18 cellular contexts compared by ENCODE assay signal in the genomic region with DNA sequence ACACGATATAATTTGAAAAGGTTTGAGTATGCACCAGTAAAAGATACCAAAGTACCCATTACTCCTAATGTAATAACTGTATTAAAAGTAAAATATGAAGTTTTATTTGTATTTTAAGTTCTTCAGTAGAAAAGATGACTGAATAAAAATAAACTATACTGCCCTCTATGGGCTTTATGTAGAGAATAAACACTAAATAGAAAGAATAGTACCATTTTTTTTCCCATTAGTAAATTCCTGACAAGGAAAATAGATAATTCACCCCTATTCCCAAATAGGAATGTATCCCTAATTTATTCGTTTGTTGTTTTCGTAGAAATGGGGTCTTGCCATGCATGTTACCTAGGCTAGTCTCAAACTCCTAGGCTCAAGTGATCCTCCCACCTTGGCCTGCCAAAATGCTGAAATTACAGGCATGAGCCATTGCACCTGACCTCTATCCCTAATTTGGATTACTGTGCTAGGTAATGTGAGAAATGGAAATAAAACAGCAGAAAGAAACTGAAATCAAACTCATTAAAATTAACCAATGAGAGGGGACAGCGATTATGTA.
A peak's percentile ranks its signal among the peaks of the same experiment; 100 is the strongest.
DNase-seq lines count a peak whose midpoint lies in the region; ATAC-seq and TF ChIP-seq lines count a peak whose summit lies in the region.
"Had no signal": no experiment of that assay in that cellular context is flagged by ENCODE, and none has a peak within 500 bp of the region (broad histone marks: within the 10 kb centered on the region; RNA-seq: fewer than 3 reads in every experiment).

No MANE protein-coding gene starts in this region.

- no peak overlapping the region for H2AFZ ChIP-seq in PC-9
- H2AFZ ChIP-seq: GM23338 had no signal

- H3K27ac ChIP-seq in PC-9 (no peak overlapping the region), gastroesophageal sphincter (no peak overlapping the region)
- H3K27ac ChIP-seq: esophagus squamous epithelium, prostate gland, transverse colon had no signal

- H3K27me3 ChIP-seq in PC-9 (ENCODE audit: insufficient read depth, low read depth) (no peaks in the 10 kb centered on the region), gastroesophageal sphincter (no peaks in the 10 kb centered on the region)
- H3K27me3 ChIP-seq: BE2C, esophagus squamous epithelium, transverse colon had no signal

- H3K79me2 ChIP-seq in PC-9 (ENCODE audit: low read depth), result no peaks in the 10 kb centered on the region

- TF ChIP-seq CTCF in natural killer cell (IDR thresholded peaks at IDR 0.05), result peak; percentile 39
- TF ChIP-seq CTCF in PC-9 (conservative IDR thresholded peaks at IDR 0.05), result peak; percentile 44; the same call in 1 of the 2 replicates
- TF ChIP-seq CTCF in fibroblast of pulmonary artery (IDR thresholded peaks at IDR 0.05; ENCODE audit: low read length, missing control alignments), result peak; percentile 11
- peak in 1 of 4 experiments; percentile 4 for TF ChIP-seq CTCF in gastroesophageal sphincter (IDR thresholded peaks at IDR 0.05)

- H3K4me2 ChIP-seq in PC-9, result no peak overlapping the region
- H3K4me2 ChIP-seq: GM23338 had no signal

- H3K27me3 Mint-ChIP-seq in natural killer cell (ENCODE audit: low read depth in 2 of 2), result no peaks in the 10 kb centered on the region
- no peaks in the 10 kb centered on the region for H3K27me3 Mint-ChIP-seq in natural killer cell treated with Interleukin-12 subunit alpha and Interleukin-12 subunit beta and Interleukin-15 and Interleukin-18, amount 100 ng/mL, for 72 hours

- H3K36me3 ChIP-seq in PC-9 (ENCODE audit: low read depth), result peaks cover 20% of the 10 kb centered on the region
- H3K36me3 ChIP-seq in gastroesophageal sphincter, result peaks cover 0 to 91% of the 10 kb centered on the region in 2 donors

- H3K4me3 Mint-ChIP-seq in natural killer cell, result no peak overlapping the region
- no peak overlapping the region for H3K4me3 Mint-ChIP-seq in natural killer cell treated with Interleukin-12 subunit alpha and Interleukin-12 subunit beta and Interleukin-15 and Interleukin-18, amount 100 ng/mL, for 72 hours
- H3K4me3 Mint-ChIP-seq: activated naive CD4-positive, alpha-beta T cell treated with anti-CD3 and anti-CD28 coated beads for 36 hours; GM23338; mesothelial cell of epicardium had no signal

- H3K4me3 ChIP-seq in PC-9 (no peak overlapping the region), fibroblast of pulmonary artery (replicated peaks; ENCODE audit: low read depth, low read length) (no peak overlapping the region), gastroesophageal sphincter (no peak overlapping the region)
- H3K4me3 ChIP-seq: esophagus squamous epithelium, GM23338, prostate gland, transverse colon had no signal

- H3K9me3 ChIP-seq in PC-9 (ENCODE audit: insufficient read depth, low read depth) (no peaks in the 10 kb centered on the region), gastroesophageal sphincter (no peaks in the 10 kb centered on the region)
- H3K9me3 ChIP-seq: BE2C, esophagus squamous epithelium, prostate gland, transverse colon had no signal

- 92 to 94% methylated on average over 3 to 4 of the region's 4 CpGs for WGBS in gastroesophageal sphincter (ENCODE audit: low coverage in 1 of 2), 2 donors

- CTCF ChIA-PET in PC-9 (lab: Charles Lee), result no interaction called here

- no peak overlapping the region for H3K27ac Mint-ChIP-seq in natural killer cell
- no peak overlapping the region for H3K27ac Mint-ChIP-seq in natural killer cell treated with Interleukin-12 subunit alpha and Interleukin-12 subunit beta and Interleukin-15 and Interleukin-18, amount 100 ng/mL, for 72 hours
- H3K27ac Mint-ChIP-seq: activated naive CD4-positive, alpha-beta T cell treated with anti-CD3 and anti-CD28 coated beads for 36 hours; GM23338; mesothelial cell of epicardium had no signal

- ATAC-seq in natural killer cell, result no peak
- no peak for ATAC-seq in natural killer cell treated with Interleukin-12 subunit alpha and Interleukin-12 subunit beta and Interleukin-15 and Interleukin-18, amount 100 ng/mL, for 72 hours
- no peak for ATAC-seq in gastroesophageal sphincter
- ATAC-seq: GM23338 had no signal

- intact Hi-C loops in natural killer cell (cut with micrococcal nuclease), result loop anchor here (5.0 kb wide), 1 partner anchor 114 kb away; a partner anchor contains a TSS
- intact Hi-C loops in PC-9 (cut with micrococcal nuclease; ENCODE audit: unreplicated experiment), result loop anchor here (10.0 kb wide), 2 partner anchors 48 to 112 kb away; a partner anchor contains a TSS

- TF ChIP-seq EP300 in gastroesophageal sphincter (IDR thresholded peaks at IDR 0.05), result no peak

- no TSS peak for BruUV-seq in PC-9 (replicated peaks; lab: Mats Ljungman, UMichigan)

- no peak for DNase-seq in natural killer cell
- DNase-seq in natural killer cell treated with Interleukin-12 subunit alpha and Interleukin-12 subunit beta and Interleukin-15 and Interleukin-18, amount 100 ng/mL, for 72 hours (ENCODE audit: low spot score), result no peak
- no peak for DNase-seq in PC-9
- no peak for DNase-seq in fibroblast of pulmonary artery (ENCODE audit: low read depth)
- DNase-seq in hippocampal formation (lab: John Stamatoyannopoulos, UW), result no peak
- DNase-seq in NOMO-1 (lab: John Stamatoyannopoulos, UW; ENCODE audit: unreplicated experiment in 2 of 2), result no peak
- no peak for DNase-seq in T1000 (lab: John Stamatoyannopoulos, UW)
- DNase-seq: activated naive CD4-positive, alpha-beta T cell treated with anti-CD3 and anti-CD28 coated beads for 36 hours; BE2C; esophagus squamous epithelium; NCI-H1694 treated with DMSO at 0.1 percent for 48 hours; NCI-H526; stimulated activated CD8-positive, alpha-beta memory T cell treated with anti-CD3 and anti-CD28 coated beads, Interleukin-4, amount 100 ng/mL, for 48 hours; transverse colon had no signal

- no peaks in the 10 kb centered on the region for H3K9me2 ChIP-seq in PC-9 (ENCODE audit: insufficient read depth)

- H3K9me3 Mint-ChIP-seq in natural killer cell, result no peaks in the 10 kb centered on the region
- no peaks in the 10 kb centered on the region for H3K9me3 Mint-ChIP-seq in natural killer cell treated with Interleukin-12 subunit alpha and Interleukin-12 subunit beta and Interleukin-15 and Interleukin-18, amount 100 ng/mL, for 72 hours
- H3K9me3 Mint-ChIP-seq: activated naive CD4-positive, alpha-beta T cell treated with anti-CD3 and anti-CD28 coated beads for 36 hours; GM23338; mesothelial cell of epicardium had no signal

- POLR2A ChIA-PET in PC-9 (lab: Charles Lee; ENCODE audit: unreplicated experiment), result no interaction called here

- no peaks in the 10 kb centered on the region for H3K4me1 Mint-ChIP-seq in natural killer cell
- H3K4me1 Mint-ChIP-seq in natural killer cell treated with Interleukin-12 subunit alpha and Interleukin-12 subunit beta and Interleukin-15 and Interleukin-18, amount 100 ng/mL, for 72 hours (ENCODE audit: low read depth in 2 of 2), result peaks cover 0 to 2% of the 10 kb centered on the region in 2 donors
- H3K4me1 Mint-ChIP-seq: GM23338, mesothelial cell of epicardium had no signal

- peaks cover 14% of the 10 kb centered on the region for H3K36me3 Mint-ChIP-seq in natural killer cell
- H3K36me3 Mint-ChIP-seq in natural killer cell treated with Interleukin-12 subunit alpha and Interleukin-12 subunit beta and Interleukin-15 and Interleukin-18, amount 100 ng/mL, for 72 hours, result peaks cover 24% of the 10 kb centered on the region

- H4K20me1 ChIP-seq in PC-9 (ENCODE audit: insufficient read depth), result peaks cover 10% of the 10 kb centered on the region; the same call in 1 of the 2 replicates

- no peak for TF ChIP-seq POLR2A in gastroesophageal sphincter (IDR thresholded peaks at IDR 0.05)

- H3F3A ChIP-seq in PC-9 (ENCODE audit: insufficient read depth, low read depth), result no peaks in the 10 kb centered on the region; the same call in 1 of the 2 replicates

- no peaks in the 10 kb centered on the region for H3K4me1 ChIP-seq in PC-9 (replicated peaks; ENCODE audit: insufficient read depth)
- no peaks in the 10 kb centered on the region for H3K4me1 ChIP-seq in gastroesophageal sphincter
- H3K4me1 ChIP-seq: BE2C, esophagus squamous epithelium, prostate gland, transverse colon had no signal
